26 cellular contexts compared by ENCODE assay signal in genomic region chr12:24394246-24394645, GRCh38.
"Had no signal": no experiment of that assay in that cellular context is flagged by ENCODE, and none has a peak within 500 bp of the region (broad histone marks: within the 10 kb centered on the region; RNA-seq: fewer than 3 reads in every experiment).

No MANE protein-coding gene starts in this region.

- H3K27me3 ChIP-seq: esophagus squamous epithelium, gastrocnemius medialis, heart left ventricle, hepatocyte had no signal

- H3K36me3 Mint-ChIP-seq: immature natural killer cell had no signal

- H3K4me1 ChIP-seq: gastrocnemius medialis, lower lobe of right lung had no signal

- H3K27ac ChIP-seq: coronary artery, epithelial cell of prostate, esophagus squamous epithelium, gastrocnemius medialis, heart left ventricle, hepatocyte, left ventricle myocardium inferior, lower lobe of right lung had no signal

- DNase-seq: cerebellar nuclear complex; dermis blood vessel endothelial cell; effector CD8-positive, alpha-beta T cell; effector memory CD8-positive, alpha-beta T cell; endodermal cell; erythroblast; esophagus squamous epithelium; foreskin fibroblast; foreskin melanocyte; gastrocnemius medialis; hypothalamus; immature natural killer cell; islet precursor cell; kidney; kidney glomerular epithelial cell; left colon; left ventricle myocardium inferior; lower lobe of right lung; mesenchymal stem cell; midbrain had no signal

- H3K9me3 ChIP-seq: esophagus squamous epithelium, gastrocnemius medialis, lower lobe of right lung had no signal

- ATAC-seq: effector memory CD8-positive, alpha-beta T cell; esophagus mucosa; gastrocnemius medialis; heart left ventricle; left colon; left lobe of liver; lower lobe of right lung had no signal

- H3K4me3 ChIP-seq: coronary artery, esophagus squamous epithelium, gastrocnemius medialis, heart left ventricle, hepatocyte, left ventricle myocardium inferior, lower lobe of right lung had no signal

- H3K27me3 Mint-ChIP-seq: effector memory CD8-positive, alpha-beta T cell had no signal

- H3K4me3 Mint-ChIP-seq: effector memory CD8-positive, alpha-beta T cell; endodermal cell; immature natural killer cell had no signal

- H3K27ac Mint-ChIP-seq: effector memory CD8-positive, alpha-beta T cell; endodermal cell; immature natural killer cell had no signal

- H3K36me3 ChIP-seq: esophagus squamous epithelium, gastrocnemius medialis, heart left ventricle, left ventricle myocardium inferior, lower lobe of right lung had no signal
